ENCODE assay signal across 17 cellular contexts in the genomic region with DNA sequence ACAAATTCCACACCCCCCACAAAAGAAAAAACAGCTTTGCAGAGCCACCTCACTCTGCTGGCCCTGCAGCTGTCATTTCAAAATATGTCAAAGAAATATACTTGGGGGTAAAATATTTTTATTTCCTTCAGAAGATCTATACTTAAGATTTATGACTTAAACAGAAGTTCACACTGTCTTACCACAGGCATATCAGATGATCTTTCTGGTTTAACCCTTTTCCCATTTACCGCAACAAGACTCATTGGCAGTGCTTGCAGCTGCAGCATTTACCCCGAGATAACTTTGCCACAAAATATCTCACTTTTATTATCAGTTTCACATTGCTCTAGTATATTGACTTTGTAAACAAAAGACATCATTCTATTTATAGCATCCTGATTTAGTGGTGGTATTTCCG. TPM values are rescaled to one million over a fixed set of nuclear protein-coding genes. Genes with fewer than 3 reads are reported as not detected.
"Had no signal": no experiment of that assay in that cellular context is flagged by ENCODE, and none has a peak within 500 bp of the region (broad histone marks: within the 10 kb centered on the region; RNA-seq: fewer than 3 reads in every experiment).

No MANE protein-coding gene starts in this region.

- H3K27ac Mint-ChIP-seq: activated CD4-positive, alpha-beta memory T cell treated with anti-CD3 and anti-CD28 coated beads for 36 hours; activated naive CD4-positive, alpha-beta T cell treated with anti-CD3 and anti-CD28 coated beads, Interleukin-2, amount 50 U/mL, for 72 hours; activated T-helper 2 cell treated with anti-CD3 and anti-CD28 coated beads, Interferon-gamma antibody, Interleukin-2, Interleukin-4, amounts not matched to agents 10 μg/mL and 5 μg/mL and 100 μg/mL, durations not matched to agents 14 hours and 24 hours and 36 hours; progenitor cell of endocrine pancreas; stimulated activated memory B cell treated with anti-CD40 and anti-IgM and Interleukin-4, amounts not matched to agents 10 μg/mL and 1 μg/mL and 100 μg/mL, for 72 hours had no signal

- H3K4me3 ChIP-seq: esophagus squamous epithelium, lung had no signal

- H3K9me3 ChIP-seq: esophagus squamous epithelium, SK-N-SH had no signal

- H3K36me3 Mint-ChIP-seq: activated CD4-positive, alpha-beta memory T cell treated with anti-CD3 and anti-CD28 coated beads for 36 hours; activated naive CD4-positive, alpha-beta T cell treated with anti-CD3 and anti-CD28 coated beads, Interleukin-2, amount 50 U/mL, for 72 hours; naive thymus-derived CD8-positive, alpha-beta T cell; stimulated activated memory B cell treated with anti-CD40 and anti-IgM and Interleukin-4, amounts not matched to agents 10 μg/mL and 1 μg/mL and 100 μg/mL, for 72 hours had no signal

- H3K4me1 Mint-ChIP-seq: stimulated activated memory B cell treated with anti-CD40 and anti-IgM and Interleukin-4, amounts not matched to agents 10 μg/mL and 1 μg/mL and 100 μg/mL, for 72 hours had no signal

- H3K9me3 Mint-ChIP-seq: activated CD4-positive, alpha-beta memory T cell treated with anti-CD3 and anti-CD28 coated beads for 36 hours; activated T-helper 2 cell treated with anti-CD3 and anti-CD28 coated beads, Interferon-gamma antibody, Interleukin-2, Interleukin-4, amounts not matched to agents 10 μg/mL and 5 μg/mL and 100 μg/mL, durations not matched to agents 14 hours and 24 hours and 36 hours; stimulated activated memory B cell treated with anti-CD40 and anti-IgM and Interleukin-4, amounts not matched to agents 10 μg/mL and 1 μg/mL and 100 μg/mL, for 72 hours; T-helper 1 cell treated with Interleukin-12 subunit alpha and Interleukin-12 subunit beta and Interleukin-4 antibody, amounts not matched to agents 30 μg/mL and 1 μg/mL, for 36 hours had no signal

- H3K36me3 ChIP-seq: esophagus squamous epithelium had no signal

- DNase-seq: activated CD4-positive, alpha-beta memory T cell treated with anti-CD3 and anti-CD28 coated beads for 36 hours; activated CD4-positive, CD25-positive, alpha-beta regulatory T cell; anterior cingulate cortex; esophagus squamous epithelium; foreskin fibroblast; left cardiac atrium; naive thymus-derived CD8-positive, alpha-beta T cell; occipital lobe; right cardiac atrium; SK-N-SH; trophoblast cell had no signal

- ATAC-seq: left cardiac atrium; naive thymus-derived CD8-positive, alpha-beta T cell; right cardiac atrium; stimulated activated memory B cell treated with anti-CD40 and anti-IgM and Interleukin-4, amounts not matched to agents 10 μg/mL and 1 μg/mL and 100 μg/mL, for 72 hours had no signal

- H3K27ac ChIP-seq: esophagus squamous epithelium had no signal

- H3K4me1 ChIP-seq: esophagus squamous epithelium had no signal

- H3K4me3 Mint-ChIP-seq: activated CD4-positive, alpha-beta memory T cell treated with anti-CD3 and anti-CD28 coated beads for 36 hours; naive thymus-derived CD8-positive, alpha-beta T cell; stimulated activated memory B cell treated with anti-CD40 and anti-IgM and Interleukin-4, amounts not matched to agents 10 μg/mL and 1 μg/mL and 100 μg/mL, for 72 hours had no signal

- H3K27me3 Mint-ChIP-seq: progenitor cell of endocrine pancreas had no signal

- H3K27me3 ChIP-seq: esophagus squamous epithelium had no signal

RNA-seq across cellular contexts. Expression of gene SLC35G4, which starts 21.6 kb away (rescaled TPM):
- total RNA-seq: activated CD4-positive, alpha-beta memory T cell treated with anti-CD3 and anti-CD28 coated beads for 36 hours; activated naive CD4-positive, alpha-beta T cell treated with anti-CD3 and anti-CD28 coated beads, Interleukin-2, amount 50 U/mL, for 72 hours; activated T-helper 2 cell treated with anti-CD3 and anti-CD28 coated beads, Interferon-gamma antibody, Interleukin-2, Interleukin-4, amounts not matched to agents 10 μg/mL and 5 μg/mL and 100 μg/mL, durations not matched to agents 14 hours and 24 hours and 36 hours; esophagus squamous epithelium; left cardiac atrium; lung; naive thymus-derived CD8-positive, alpha-beta T cell; occipital lobe; progenitor cell of endocrine pancreas; right cardiac atrium had no signal
- polyA plus RNA-seq: lung; naive thymus-derived CD8-positive, alpha-beta T cell; right cardiac atrium; SK-N-SH had no signal
